Comparison of ENCODE assay signal across 40 cellular contexts in the genomic region with DNA sequence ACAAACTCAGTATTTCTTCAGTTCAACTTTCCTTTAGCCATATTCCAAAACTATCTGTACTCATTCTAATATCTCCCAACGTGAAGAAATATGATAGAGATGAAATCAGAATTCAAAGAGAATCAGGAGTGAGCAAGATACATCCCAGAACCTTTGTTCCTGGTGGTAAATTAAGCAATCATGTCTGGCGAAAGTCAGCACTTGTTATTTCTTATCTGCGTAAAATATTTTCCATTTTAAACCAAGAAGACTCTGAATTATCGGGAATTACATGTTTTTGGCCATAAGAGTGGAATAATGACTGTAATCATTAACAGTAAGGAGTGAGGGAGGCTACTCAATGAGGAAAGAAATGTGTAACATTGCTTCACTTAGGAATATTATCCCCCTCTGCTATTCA.
"Had no signal": no experiment of that assay in that cellular context is flagged by ENCODE, and none has a peak within 500 bp of the region (broad histone marks: within the 10 kb centered on the region; RNA-seq: fewer than 3 reads in every experiment).

No MANE protein-coding gene starts in this region.

- H3K4me1 ChIP-seq: adrenal gland, ascending aorta, body of pancreas, breast epithelium had no signal

- FAIRE-seq: astrocyte, bronchial epithelial cell had no signal

- H3K4me1 Mint-ChIP-seq: activated naive CD4-positive, alpha-beta T cell treated with anti-CD3 and anti-CD28 coated beads, Interleukin-2, amount 10 ng/mL, durations not matched to agents 7 days and 5 days; activated naive CD4-positive, alpha-beta T cell treated with anti-CD3 and anti-CD28 coated beads, Interleukin-2, amount 50 U/mL, for 24 hours; activated naive CD8-positive, alpha-beta T cell treated with anti-CD3 and anti-CD28 coated beads for 36 hours; activated naive CD8-positive, alpha-beta T cell treated with anti-CD3 and anti-CD28 coated beads, Interleukin-2, amount 10 ng/mL, durations not matched to agents 7 days and 5 days; activated naive CD8-positive, alpha-beta T cell treated with anti-CD3 and anti-CD28 coated beads, Interleukin-2, amount 50 U/mL, for 24 hours; activated T-helper 17 cell treated with anti-CD3 and anti-CD28 coated beads, Interleukin-2, amount 50 U/mL, for 72 hours; central memory CD8-positive, alpha-beta T cell had no signal

- H3K27ac Mint-ChIP-seq: activated naive CD4-positive, alpha-beta T cell treated with anti-CD3 and anti-CD28 coated beads for 36 hours; activated naive CD4-positive, alpha-beta T cell treated with anti-CD3 and anti-CD28 coated beads, Interleukin-2, amount 10 ng/mL, durations not matched to agents 7 days and 5 days; activated naive CD4-positive, alpha-beta T cell treated with anti-CD3 and anti-CD28 coated beads, Interleukin-2, amount 50 U/mL, for 24 hours; activated naive CD4-positive, alpha-beta T cell treated with anti-CD3 and anti-CD28 coated beads, Interleukin-2, amount 50 U/mL, for 72 hours; activated naive CD8-positive, alpha-beta T cell; activated naive CD8-positive, alpha-beta T cell treated with anti-CD3 and anti-CD28 coated beads for 36 hours; activated naive CD8-positive, alpha-beta T cell treated with anti-CD3 and anti-CD28 coated beads, Interleukin-2, amount 10 ng/mL, durations not matched to agents 7 days and 5 days; activated naive CD8-positive, alpha-beta T cell treated with anti-CD3 and anti-CD28 coated beads, Interleukin-2, amount 50 U/mL, for 24 hours; activated T-cell treated with anti-CD3 and anti-CD28 coated beads, Interleukin-2, amount 50 U/mL, for 24 hours; activated T-cell treated with anti-CD3 and anti-CD28 coated beads, Interleukin-2, amount 50 U/mL, for 72 hours; activated T-helper 1 cell treated with anti-CD3 and anti-CD28 coated beads, Interleukin-12 subunit alpha, Interleukin-12 subunit beta, Interleukin-2, Interleukin-4 antibody, amounts not matched to agents 30 ng/mL and 10 ng/mL and 1 ng/mL, durations not matched to agents 14 hours and 24 hours and 36 hours; activated T-helper 17 cell treated with anti-CD3 and anti-CD28 coated beads, Interleukin-2, amount 50 U/mL, for 72 hours; activated T-helper 2 cell treated with anti-CD3 and anti-CD28 coated beads, Interferon-gamma antibody, Interleukin-2, Interleukin-4, amounts not matched to agents 10 μg/mL and 5 μg/mL and 100 μg/mL, durations not matched to agents 14 hours and 24 hours and 36 hours; brain had no signal

- DNase-seq: activated effector memory CD4-positive, alpha-beta T cell treated with anti-CD3 and anti-CD28 coated beads, Interleukin-2, amount 50 U/mL, for 16 hours; activated effector memory CD4-positive, alpha-beta T cell treated with Interleukin-2 at 50 U/mL for 16 hours; activated gamma-delta T cell; activated gamma-delta T cell treated with Interleukin-2 at 50 U/mL for 16 hours; activated naive CD4-positive, alpha-beta T cell; activated naive CD4-positive, alpha-beta T cell treated with anti-CD3 and anti-CD28 coated beads for 36 hours; activated naive CD4-positive, alpha-beta T cell treated with anti-CD3 and anti-CD28 coated beads, Interleukin-2, amount 10 ng/mL, durations not matched to agents 7 days and 5 days; activated naive CD4-positive, alpha-beta T cell treated with anti-CD3 and anti-CD28 coated beads, Interleukin-2, amount 50 U/mL, for 16 hours; activated naive CD4-positive, alpha-beta T cell treated with Interleukin-2 at 50 U/mL for 16 hours; activated naive CD8-positive, alpha-beta T cell treated with anti-CD3 and anti-CD28 coated beads for 36 hours; activated naive CD8-positive, alpha-beta T cell treated with anti-CD3 and anti-CD28 coated beads, Interleukin-2, amount 10 ng/mL, durations not matched to agents 7 days and 5 days; activated naive CD8-positive, alpha-beta T cell treated with anti-CD3 and anti-CD28 coated beads, Interleukin-2, amount 50 U/mL, for 24 hours; activated T-cell treated with anti-CD3 and anti-CD28 coated beads, Interleukin-2, amount 50 U/mL, for 1 hour; activated T-cell treated with anti-CD3 and anti-CD28 coated beads, Interleukin-2, amount 50 U/mL, for 24 hours; activated T-cell treated with anti-CD3 and anti-CD28 coated beads, Interleukin-2, amount 50 U/mL, for 4 hours; activated T-cell treated with anti-CD3 and anti-CD28 coated beads, Interleukin-2, amount 50 U/mL, for 48 hours; activated T-cell treated with anti-CD3 and anti-CD28 coated beads, Interleukin-2, amount 50 U/mL, for 72 hours; adrenal gland; amniotic stem cell; amygdala; anterior cingulate cortex; aorta; body of pancreas; brain microvascular endothelial cell; caudate nucleus; central memory CD4-positive, alpha-beta T cell; cerebellar nuclear complex had no signal

- ATAC-seq: activated naive CD4-positive, alpha-beta T cell treated with anti-CD3 and anti-CD28 coated beads, Interleukin-2, amount 50 U/mL, for 72 hours; activated naive CD8-positive, alpha-beta T cell treated with anti-CD3 and anti-CD28 coated beads, Interleukin-2, amount 50 U/mL, for 24 hours; activated T-cell treated with anti-CD3 and anti-CD28 coated beads, Interleukin-2, amount 50 U/mL, for 4 hours; activated T-cell treated with anti-CD3 and anti-CD28 coated beads, Interleukin-2, amount 50 U/mL, for 72 hours; activated T-helper 17 cell treated with anti-CD3 and anti-CD28 coated beads, Interleukin-2, amount 50 U/mL, for 72 hours; body of pancreas had no signal

- H3K36me3 ChIP-seq: adrenal gland, ascending aorta, brain microvascular endothelial cell, breast epithelium, cardiac muscle cell had no signal

- H3K9me3 Mint-ChIP-seq: activated naive CD4-positive, alpha-beta T cell treated with anti-CD3 and anti-CD28 coated beads for 36 hours; activated naive CD4-positive, alpha-beta T cell treated with anti-CD3 and anti-CD28 coated beads, Interleukin-2, amount 10 ng/mL, durations not matched to agents 7 days and 5 days; activated naive CD4-positive, alpha-beta T cell treated with anti-CD3 and anti-CD28 coated beads, Interleukin-2, amount 50 U/mL, for 24 hours; activated naive CD4-positive, alpha-beta T cell treated with anti-CD3 and anti-CD28 coated beads, Interleukin-2, amount 50 U/mL, for 72 hours; activated naive CD8-positive, alpha-beta T cell treated with anti-CD3 and anti-CD28 coated beads for 36 hours; activated naive CD8-positive, alpha-beta T cell treated with anti-CD3 and anti-CD28 coated beads, Interleukin-2, amount 10 ng/mL, durations not matched to agents 7 days and 5 days; activated naive CD8-positive, alpha-beta T cell treated with anti-CD3 and anti-CD28 coated beads, Interleukin-2, amount 50 U/mL, for 24 hours; activated T-cell treated with anti-CD3 and anti-CD28 coated beads, Interleukin-2, amount 50 U/mL, for 24 hours; activated T-cell treated with anti-CD3 and anti-CD28 coated beads, Interleukin-2, amount 50 U/mL, for 4 hours; activated T-cell treated with anti-CD3 and anti-CD28 coated beads, Interleukin-2, amount 50 U/mL, for 72 hours; activated T-helper 1 cell treated with anti-CD3 and anti-CD28 coated beads, Interleukin-12 subunit alpha, Interleukin-12 subunit beta, Interleukin-2, Interleukin-4 antibody, amounts not matched to agents 30 ng/mL and 10 ng/mL and 1 ng/mL, durations not matched to agents 14 hours and 24 hours and 36 hours; activated T-helper 17 cell treated with anti-CD3 and anti-CD28 coated beads, Interleukin-2, amount 50 U/mL, for 72 hours; activated T-helper 2 cell treated with anti-CD3 and anti-CD28 coated beads, Interferon-gamma antibody, Interleukin-2, Interleukin-4, amounts not matched to agents 10 μg/mL and 5 μg/mL and 100 μg/mL, durations not matched to agents 14 hours and 24 hours and 36 hours; brain; central memory CD8-positive, alpha-beta T cell had no signal

- H3K4me3 Mint-ChIP-seq: activated naive CD4-positive, alpha-beta T cell treated with anti-CD3 and anti-CD28 coated beads for 36 hours; activated naive CD4-positive, alpha-beta T cell treated with anti-CD3 and anti-CD28 coated beads, Interleukin-2, amount 10 ng/mL, durations not matched to agents 7 days and 5 days; activated naive CD4-positive, alpha-beta T cell treated with anti-CD3 and anti-CD28 coated beads, Interleukin-2, amount 50 U/mL, for 24 hours; activated naive CD8-positive, alpha-beta T cell; activated naive CD8-positive, alpha-beta T cell treated with anti-CD3 and anti-CD28 coated beads for 36 hours; activated naive CD8-positive, alpha-beta T cell treated with anti-CD3 and anti-CD28 coated beads, Interleukin-2, amount 10 ng/mL, durations not matched to agents 7 days and 5 days; activated naive CD8-positive, alpha-beta T cell treated with anti-CD3 and anti-CD28 coated beads, Interleukin-2, amount 50 U/mL, for 24 hours; activated T-cell treated with anti-CD3 and anti-CD28 coated beads, Interleukin-2, amount 50 U/mL, for 24 hours; activated T-cell treated with anti-CD3 and anti-CD28 coated beads, Interleukin-2, amount 50 U/mL, for 4 hours; activated T-cell treated with anti-CD3 and anti-CD28 coated beads, Interleukin-2, amount 50 U/mL, for 72 hours; activated T-helper 1 cell treated with anti-CD3 and anti-CD28 coated beads, Interleukin-12 subunit alpha, Interleukin-12 subunit beta, Interleukin-2, Interleukin-4 antibody, amounts not matched to agents 30 ng/mL and 10 ng/mL and 1 ng/mL, durations not matched to agents 14 hours and 24 hours and 36 hours; activated T-helper 17 cell treated with anti-CD3 and anti-CD28 coated beads, Interleukin-2, amount 50 U/mL, for 72 hours; brain; central memory CD8-positive, alpha-beta T cell had no signal

- H3K27ac ChIP-seq: adrenal gland, ascending aorta, body of pancreas, brain microvascular endothelial cell, breast epithelium, cardiac muscle cell had no signal

- H3K4me3 ChIP-seq: adrenal gland, ascending aorta, body of pancreas, breast epithelium, cardiac muscle cell had no signal

- H3K27me3 Mint-ChIP-seq: activated naive CD8-positive, alpha-beta T cell treated with anti-CD3 and anti-CD28 coated beads, Interleukin-2, amount 50 U/mL, for 24 hours had no signal

- H3K9me3 ChIP-seq: adrenal gland, ascending aorta, body of pancreas, breast epithelium had no signal

- H3K27me3 ChIP-seq: ascending aorta, body of pancreas, brain microvascular endothelial cell, breast epithelium, cardiac muscle cell had no signal

- H3K36me3 Mint-ChIP-seq: activated naive CD4-positive, alpha-beta T cell treated with anti-CD3 and anti-CD28 coated beads, Interleukin-2, amount 10 ng/mL, durations not matched to agents 7 days and 5 days; activated naive CD4-positive, alpha-beta T cell treated with anti-CD3 and anti-CD28 coated beads, Interleukin-2, amount 50 U/mL, for 24 hours; activated naive CD4-positive, alpha-beta T cell treated with anti-CD3 and anti-CD28 coated beads, Interleukin-2, amount 50 U/mL, for 72 hours; activated naive CD8-positive, alpha-beta T cell; activated naive CD8-positive, alpha-beta T cell treated with anti-CD3 and anti-CD28 coated beads for 36 hours; activated naive CD8-positive, alpha-beta T cell treated with anti-CD3 and anti-CD28 coated beads, Interleukin-2, amount 10 ng/mL, durations not matched to agents 7 days and 5 days had no signal
